8 cellular contexts compared by ENCODE assay signal in the genomic region with DNA sequence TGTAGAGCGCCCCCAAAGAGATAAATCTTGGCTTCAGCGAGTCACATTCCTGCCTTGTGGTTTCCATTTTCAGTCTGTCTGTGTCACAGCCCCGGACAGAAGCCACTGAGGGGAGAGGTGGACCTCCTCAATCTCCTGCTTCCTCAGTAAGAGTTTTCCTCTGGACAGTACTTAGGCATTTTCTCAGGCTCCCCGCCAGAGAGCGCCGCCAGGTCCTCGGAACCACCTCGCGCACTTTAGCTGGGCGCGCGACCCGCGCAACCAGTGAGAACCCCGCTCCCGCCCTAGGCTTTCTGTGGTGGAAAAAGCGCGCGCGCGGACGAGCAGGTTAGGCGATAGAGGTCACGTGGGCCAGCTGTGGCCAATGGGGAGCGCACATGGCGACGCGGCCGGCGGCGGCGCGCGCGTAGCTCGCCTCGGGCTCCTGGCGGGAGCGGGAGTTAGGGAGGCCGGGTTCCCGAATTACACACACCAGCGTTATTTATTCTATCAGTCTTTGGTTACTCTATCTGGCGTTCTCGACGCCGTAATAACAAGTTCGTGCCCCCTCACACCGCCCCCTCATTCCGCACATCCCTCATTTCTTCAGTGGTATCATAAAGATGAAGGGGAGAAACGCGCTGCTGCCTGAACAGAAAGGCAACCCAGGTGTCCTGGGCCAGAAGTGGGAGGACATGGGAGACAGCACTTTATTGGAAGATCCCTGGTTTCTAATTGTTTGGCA. TPM values are rescaled to one million over a fixed set of nuclear protein-coding genes. Genes with fewer than 3 reads are reported as not detected.
DNase-seq lines count a peak whose midpoint lies in the region; ATAC-seq, FAIRE-seq and TF ChIP-seq lines count a peak whose summit lies in the region.

No MANE protein-coding gene starts in this region.

- H3K36me3 Mint-ChIP-seq in activated naive CD8-positive, alpha-beta T cell treated with anti-CD3 and anti-CD28 coated beads, Interleukin-2, amount 10 ng/mL, durations not matched to agents 7 days and 5 days = no peaks in the 10 kb centered on the region

- H3K27me3 Mint-ChIP-seq in activated naive CD8-positive, alpha-beta T cell treated with anti-CD3 and anti-CD28 coated beads, Interleukin-2, amount 10 ng/mL, durations not matched to agents 7 days and 5 days = peaks cover 7% of the 10 kb centered on the region

- H3K36me3 ChIP-seq in pancreas = no peaks in the 10 kb centered on the region
- no peaks in the 10 kb centered on the region for H3K36me3 ChIP-seq in tibial artery

- peaks cover 14% of the 10 kb centered on the region for H3K4me1 Mint-ChIP-seq in activated naive CD8-positive, alpha-beta T cell treated with anti-CD3 and anti-CD28 coated beads, Interleukin-2, amount 10 ng/mL, durations not matched to agents 7 days and 5 days

- POLR2A ChIA-PET in activated naive CD8-positive, alpha-beta T cell treated with anti-CD3 and anti-CD28 coated beads, Interleukin-2, amount 10 ng/mL, durations not matched to agents 7 days and 5 days (lab: Charles Lee) = interaction anchor here (0.6 to 1.9 kb wide), 15 partner anchors 11 to 292 kb away, joined by 3 to 11 read pairs (median 4); partner anchors contain the start of genes CDKN1A, KCTD20 and STK38

- H3K27me3 ChIP-seq in pancreas (no peaks in the 10 kb centered on the region), tibial artery (no peaks in the 10 kb centered on the region)

- H3K27ac ChIP-seq in pancreas (peak overlapping the region; percentile 62 to 78 (median 70)), tibial artery (peak overlapping the region; percentile 56 to 83)

- intact Hi-C loops in Right ventricle myocardium superior (cut with DNase I) (no loop called here), pancreas (cut with DNase I) (no loop called here), tibial artery (cut with DNase I; ENCODE audit: low total_unique reads) (loop anchor here (2.0 to 10.0 kb wide), 3 partner anchors 20 to 259 kb away; partner anchors contain the start of genes KCTD20, PXT1 and STK38)

- peak overlapping the region; percentile 8 to 57 (median 38) for H3K4me3 ChIP-seq in pancreas
- H3K4me3 ChIP-seq in tibial artery = peak overlapping the region; percentile 54 to 57

- no peaks in the 10 kb centered on the region for H3K9me3 Mint-ChIP-seq in activated naive CD8-positive, alpha-beta T cell treated with anti-CD3 and anti-CD28 coated beads, Interleukin-2, amount 10 ng/mL, durations not matched to agents 7 days and 5 days

- H3K9me3 ChIP-seq in pancreas (no peaks in the 10 kb centered on the region), tibial artery (no peaks in the 10 kb centered on the region)

- peak overlapping the region; percentile 86 for H3K27ac Mint-ChIP-seq in activated naive CD8-positive, alpha-beta T cell treated with anti-CD3 and anti-CD28 coated beads, Interleukin-2, amount 10 ng/mL, durations not matched to agents 7 days and 5 days

- DNase-seq in NCI-H1105 treated with DMSO at 0.1 percent for 48 hours (lab: John Stamatoyannopoulos, UW) (peak; percentile 87), SKM-1 treated with dmso at 0.1 percent for 144 hours (lab: John Stamatoyannopoulos, UW; ENCODE audit: unreplicated experiment) (peak; percentile 99), Right ventricle myocardium superior (peak; percentile 100), pancreas (peak; percentile 97 to 99 (median 98)), tibial artery (peak; percentile 98)
- DNase-seq in activated naive CD8-positive, alpha-beta T cell treated with anti-CD3 and anti-CD28 coated beads, Interleukin-2, amount 10 ng/mL, durations not matched to agents 7 days and 5 days = peak; percentile 97

- peak overlapping the region; percentile 90 for H3K4me3 Mint-ChIP-seq in activated naive CD8-positive, alpha-beta T cell treated with anti-CD3 and anti-CD28 coated beads, Interleukin-2, amount 10 ng/mL, durations not matched to agents 7 days and 5 days

- ATAC-seq in HG02678 (IDR thresholded peaks at IDR 0.05; ENCODE audit: unreplicated experiment) = peak; percentile 97
- ATAC-seq in activated naive CD8-positive, alpha-beta T cell treated with anti-CD3 and anti-CD28 coated beads, Interleukin-2, amount 10 ng/mL, durations not matched to agents 7 days and 5 days (ENCODE audit: low read depth) = peak; percentile 97
- peak; percentile 100 for ATAC-seq in Right ventricle myocardium superior (ENCODE audit: poor library complexity)
- peak; percentile 98 to 100 (median 100) for ATAC-seq in pancreas

- TF ChIP-seq CTCF in GM12873 (IDR thresholded peaks at IDR 0.05; ENCODE audit: insufficient read depth, low read depth, low read length, missing control alignments) (peak; percentile 62), pancreas (IDR thresholded peaks at IDR 0.05) (peak in 3 of 4 donors; percentile 33 to 60 (median 48)), tibial artery (IDR thresholded peaks at IDR 0.05) (peak; percentile 56 to 60)

- FAIRE-seq in pancreas (lab: Jason Lieb, UNC) = peak; percentile 79

- WGBS in pancreas, 2 donors = 0% methylated on average over 51 of the region's 51 CpGs

- H3K4me1 ChIP-seq in pancreas = peaks cover 0 to 3% (median 0%) of the 10 kb centered on the region in 3 donors
- H3K4me1 ChIP-seq in tibial artery = peaks cover 0 to 14% (median 5%) of the 10 kb centered on the region in 4 donors

RNA-seq across cellular contexts. Expression of gene PXT1, which starts 19.4 kb away (rescaled TPM):
- under 1 TPM; 0.22 to 0.37 TPM for total RNA-seq in activated naive CD8-positive, alpha-beta T cell treated with anti-CD3 and anti-CD28 coated beads, Interleukin-2, amount 10 ng/mL, durations not matched to agents 7 days and 5 days
- total RNA-seq in Right ventricle myocardium superior (0.13 TPM), pancreas (not detected)
- polyA plus RNA-seq in pancreas = not detected

RNA-seq across cellular contexts. Expression of gene KCTD20, which starts 19.5 kb away (rescaled TPM):
- 10 to 100 TPM; 45.7 to 50.0 TPM for total RNA-seq in activated naive CD8-positive, alpha-beta T cell treated with anti-CD3 and anti-CD28 coated beads, Interleukin-2, amount 10 ng/mL, durations not matched to agents 7 days and 5 days
- 22.1 TPM for total RNA-seq in Right ventricle myocardium superior
- 10 to 100 TPM in 3 of 6 donors, 1 to 10 TPM in 3; 8.8 to 21.7 (median 11.0) TPM for total RNA-seq in pancreas
- polyA plus RNA-seq in pancreas = 10 to 100 TPM in 1 of 2 donors, 1 to 10 TPM in 1; 9.8 to 10.3 TPM

RNA-seq across cellular contexts. Expression of gene ETV7, which starts 35.8 kb away (rescaled TPM):
- 1 to 10 TPM; 8.7 to 9.8 TPM for total RNA-seq in activated naive CD8-positive, alpha-beta T cell treated with anti-CD3 and anti-CD28 coated beads, Interleukin-2, amount 10 ng/mL, durations not matched to agents 7 days and 5 days
- total RNA-seq in Right ventricle myocardium superior (not detected), pancreas (1 to 10 TPM in 2 of 6 donors, under 1 TPM in 4; 0.16 to 4.6 (median 0.47) TPM)
- 1 to 10 TPM; 1.7 to 2.2 TPM for polyA plus RNA-seq in pancreas

Comparison
In these comparisons a context has a peak if more than half of its experiments do, and no peak if none do; other contexts are left out.
1. Peak in every context shown above with its lines: DNase-seq, ATAC-seq, H3K4me3 ChIP-seq and H3K27ac ChIP-seq.